Comparison of ENCODE assay signal across 18 cellular contexts in the genomic region with DNA sequence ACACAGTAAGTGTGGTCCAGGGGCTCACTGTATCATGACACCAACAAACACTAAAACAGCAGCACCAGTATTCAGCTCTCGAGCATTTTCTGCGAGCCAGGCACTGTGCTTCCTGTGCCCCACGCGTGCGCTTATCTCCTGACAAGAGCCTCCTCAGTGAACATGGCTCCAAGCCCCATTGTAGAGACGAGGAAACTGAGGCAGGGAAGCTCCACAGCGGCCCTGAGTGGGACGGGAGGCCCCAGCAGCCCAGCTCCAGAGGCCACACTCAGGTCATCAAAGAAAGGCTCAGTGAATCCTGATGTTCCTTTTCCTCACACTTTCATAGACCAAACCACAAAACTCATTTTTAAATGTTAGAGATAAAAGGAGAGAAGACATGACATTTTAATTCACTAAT.
DNase-seq lines count a peak whose midpoint lies in the region; ATAC-seq and TF ChIP-seq lines count a peak whose summit lies in the region.
"Had no signal": no experiment of that assay in that cellular context is flagged by ENCODE, and none has a peak within 500 bp of the region (broad histone marks: within the 10 kb centered on the region; RNA-seq: fewer than 3 reads in every experiment).

No MANE protein-coding gene starts in this region.

- H3K9me1 ChIP-seq in IMR-90 (ENCODE audit: insufficient read depth, low read length): no peaks in the 10 kb centered on the region

- no TSS peak for BruUV-seq in IMR-90 (replicated peaks; lab: Mats Ljungman, UMichigan)

- H3K27me3 ChIP-seq in IMR-90 (ENCODE audit: control insufficient read depth, insufficient read depth, low read length) (peaks cover 42% of the 10 kb centered on the region), upper lobe of right lung (no peaks in the 10 kb centered on the region), transverse colon (no peaks in the 10 kb centered on the region)
- H3K27me3 ChIP-seq: BLaER1 treated with 17β-estradiol and CSF1 and Interleukin-3, amounts not matched to agents 10 nM and 100 nM had no signal

- POLR2A ChIA-PET in IMR-90 (lab: Charles Lee; ENCODE audit: unreplicated experiment): no interaction called here

- DNase-seq in activated effector memory CD4-positive, alpha-beta T cell treated with anti-CD3 and anti-CD28 coated beads, Interleukin-2, amount 50 U/mL, for 16 hours: peak; percentile 19
- no peak for DNase-seq in activated effector memory CD4-positive, alpha-beta T cell treated with Interleukin-2 at 50 U/mL for 16 hours
- DNase-seq in IMR-90 (no peak), neural crest cell (ENCODE audit: low read depth, low spot score) (no peak), upper lobe of right lung (peak; percentile 44), transverse colon (no peak)
- no peak for DNase-seq in activated T-cell treated with anti-CD3 and anti-CD28 coated beads, Interleukin-2, amount 50 U/mL, for 4 hours
- DNase-seq: Caco-2; CD4-positive, alpha-beta memory T cell; DMS153; DND-41; H7; HCEC 1CT had no signal

- TF ChIP-seq POLR2A in IMR-90 (IDR thresholded peaks at IDR 0.05; ENCODE audit: low read depth, low read length) (no peak), transverse colon (IDR thresholded peaks at IDR 0.05) (no peak)

- H2BK5ac ChIP-seq in IMR-90 (ENCODE audit: low read depth, low read length, poor library complexity, severe bottlenecking): no peak overlapping the region

- in situ Hi-C loops in IMR-90 (cut with MboI; ENCODE audit: low sequenced_read_pairs) (no loop called here), transverse colon (cut with MboI; ENCODE audit: low pct_ligation_motif_present in 1 of 4, low pct_unique_long_range_greater_than_20kb in 1 of 4, low sequenced_read_pairs in 3 of 4) (no loop called here)

- no peak overlapping the region for H3K4ac ChIP-seq in IMR-90 (ENCODE audit: low read depth, low read length)

- no peak overlapping the region for H3K4me3 Mint-ChIP-seq in neural crest cell
- H3K4me3 Mint-ChIP-seq in activated T-cell treated with anti-CD3 and anti-CD28 coated beads, Interleukin-2, amount 50 U/mL, for 4 hours: no peak overlapping the region
- H3K4me3 Mint-ChIP-seq: B cell; CD4-positive, alpha-beta memory T cell; GM23338 had no signal

- H3K4me1 ChIP-seq in IMR-90 (ENCODE audit: control insufficient read depth, insufficient read depth, low read length) (no peaks in the 10 kb centered on the region), upper lobe of right lung (no peaks in the 10 kb centered on the region), transverse colon (no peaks in the 10 kb centered on the region)

- no peak overlapping the region for H4K5ac ChIP-seq in IMR-90 (ENCODE audit: low read depth, low read length)

- WGBS in IMR-90 (ENCODE audit: extremely low coverage in 2 of 2, insufficient read length in 1 of 2), 2 experiments: 69% methylated on average over 5 of the region's 8 CpGs; no CpG with 5 or more reads in 1 of the 2 experiments
- WGBS in transverse colon (ENCODE audit: low coverage in 1 of 2), 2 donors: 77% methylated on average over 8 of the region's 8 CpGs; no CpG with 5 or more reads in 1 of the 2 donors

- no peak for TF ChIP-seq RAD21 in IMR-90 (IDR thresholded peaks at IDR 0.05; ENCODE audit: low read length)

- H4K91ac ChIP-seq in IMR-90 (ENCODE audit: insufficient read depth, low read depth, low read length): no peak overlapping the region

- H2BK120ac ChIP-seq in IMR-90 (ENCODE audit: low read depth, low read length): no peak overlapping the region

- H3K36me3 Mint-ChIP-seq in neural crest cell (ENCODE audit: low read depth): no peaks in the 10 kb centered on the region
- no peaks in the 10 kb centered on the region for H3K36me3 Mint-ChIP-seq in activated T-cell treated with anti-CD3 and anti-CD28 coated beads, Interleukin-2, amount 50 U/mL, for 4 hours (ENCODE audit: insufficient read depth)
- H3K36me3 Mint-ChIP-seq: CD4-positive, alpha-beta memory T cell had no signal

- H3K14ac ChIP-seq in IMR-90 (replicated peaks; ENCODE audit: low read depth, low read length): no peak overlapping the region

- H3K9me3 ChIP-seq in IMR-90 (ENCODE audit: control insufficient read depth, insufficient read depth, low read length) (no peaks in the 10 kb centered on the region), upper lobe of right lung (no peaks in the 10 kb centered on the region), transverse colon (no peaks in the 10 kb centered on the region)
- H3K9me3 ChIP-seq: BLaER1 treated with 17β-estradiol and CSF1 and Interleukin-3, amounts not matched to agents 10 nM and 100 nM; Caco-2 had no signal

- H3K27me3 Mint-ChIP-seq in neural crest cell (ENCODE audit: low read depth): peaks cover 2% of the 10 kb centered on the region
- H3K27me3 Mint-ChIP-seq in activated T-cell treated with anti-CD3 and anti-CD28 coated beads, Interleukin-2, amount 50 U/mL, for 4 hours (ENCODE audit: low read depth): no peaks in the 10 kb centered on the region

- no peak overlapping the region for H3K23ac ChIP-seq in IMR-90 (ENCODE audit: low read depth, low read length)

- TF ChIP-seq CTCF in IMR-90 (conservative IDR thresholded peaks at IDR 0.05; ENCODE audit: low read depth, low read length): no peak
- no peak for TF ChIP-seq CTCF in neural crest cell (conservative IDR thresholded peaks at IDR 0.05)
- TF ChIP-seq CTCF in upper lobe of right lung (IDR thresholded peaks at IDR 0.05): no peak
- TF ChIP-seq CTCF in transverse colon (IDR thresholded peaks at IDR 0.05): no peak

- H3K27ac ChIP-seq in IMR-90 (ENCODE audit: insufficient read depth, low read length) (no peak overlapping the region), upper lobe of right lung (no peak overlapping the region), transverse colon (no peak overlapping the region)
- H3K27ac ChIP-seq: 22Rv1; BLaER1 treated with 17β-estradiol and CSF1 and Interleukin-3, amounts not matched to agents 10 nM and 100 nM had no signal

- H3K4me2 ChIP-seq in IMR-90 (ENCODE audit: low read depth, low read length): no peak overlapping the region
- H3K4me2 ChIP-seq: GM23338 had no signal

- H3K27ac Mint-ChIP-seq in neural crest cell (ENCODE audit: unreplicated experiment): peak overlapping the region; percentile 59
- H3K27ac Mint-ChIP-seq: B cell; CD4-positive, alpha-beta memory T cell; GM23338 had no signal

- H2BK15ac ChIP-seq in IMR-90 (ENCODE audit: low read depth, low read length): no peak overlapping the region

- no peak overlapping the region for H4K8ac ChIP-seq in IMR-90 (ENCODE audit: low read depth in 2 of 2, low read length in 2 of 2)

- H2AFZ ChIP-seq in IMR-90 (replicated peaks; ENCODE audit: low read length, poor library complexity): peak overlapping the region; percentile 43
- H2AFZ ChIP-seq: GM23338 had no signal

- no peak overlapping the region for H3K56ac ChIP-seq in IMR-90 (ENCODE audit: extremely low read depth, insufficient read depth, low read length)

- H3K18ac ChIP-seq in IMR-90 (ENCODE audit: low read depth, low read length): no peak overlapping the region

- dilution Hi-C loops in IMR-90 (cut with HindIII; ENCODE audit: low sequenced_read_pairs, unreplicated experiment): no loop called here

- no peak for TF ChIP-seq EP300 in transverse colon (IDR thresholded peaks at IDR 0.05; ENCODE audit: low read depth)

- H3K9ac ChIP-seq in IMR-90 (ENCODE audit: low read depth, low read length): no peak overlapping the region
- H3K9ac ChIP-seq: BLaER1 treated with 17β-estradiol and CSF1 and Interleukin-3, amounts not matched to agents 10 nM and 100 nM had no signal

- no peaks in the 10 kb centered on the region for H4K20me1 ChIP-seq in IMR-90 (ENCODE audit: insufficient read depth, low read length)

- H3K9me3 Mint-ChIP-seq in neural crest cell: no peaks in the 10 kb centered on the region
- no peaks in the 10 kb centered on the region for H3K9me3 Mint-ChIP-seq in activated T-cell treated with anti-CD3 and anti-CD28 coated beads, Interleukin-2, amount 50 U/mL, for 4 hours
- H3K9me3 Mint-ChIP-seq: CD4-positive, alpha-beta memory T cell; GM23338 had no signal

- no peaks in the 10 kb centered on the region for H3K36me3 ChIP-seq in IMR-90 (ENCODE audit: control insufficient read depth, insufficient read depth, low read length)
- no peaks in the 10 kb centered on the region for H3K36me3 ChIP-seq in upper lobe of right lung
- H3K36me3 ChIP-seq in transverse colon: no peaks in the 10 kb centered on the region
- H3K36me3 ChIP-seq: BLaER1 treated with 17β-estradiol and CSF1 and Interleukin-3, amounts not matched to agents 10 nM and 100 nM had no signal

- no peak for ATAC-seq in IMR-90 (ENCODE audit: low read depth)
- ATAC-seq in upper lobe of right lung: no peak
- no peak for ATAC-seq in activated T-cell treated with anti-CD3 and anti-CD28 coated beads, Interleukin-2, amount 50 U/mL, for 4 hours
- ATAC-seq in GM18873 (IDR thresholded peaks at IDR 0.05; ENCODE audit: low FRiP score, unreplicated experiment): no peak
- ATAC-seq: GM23338 had no signal

- H3K79me1 ChIP-seq in IMR-90 (ENCODE audit: low read depth in 1 of 2, low read length in 2 of 2): no peaks in the 10 kb centered on the region

- H3K4me1 Mint-ChIP-seq in neural crest cell: no peaks in the 10 kb centered on the region
- no peaks in the 10 kb centered on the region for H3K4me1 Mint-ChIP-seq in activated T-cell treated with anti-CD3 and anti-CD28 coated beads, Interleukin-2, amount 50 U/mL, for 4 hours (ENCODE audit: low read depth)
- H3K4me1 Mint-ChIP-seq: B cell; CD4-positive, alpha-beta memory T cell had no signal

- H2AK9ac ChIP-seq in IMR-90 (replicated peaks; ENCODE audit: low read depth, low read length, poor library complexity): no peak overlapping the region

- CTCF ChIA-PET in IMR-90 (lab: Yijun Ruan, JAX): no interaction called here

- intact Hi-C loops in IMR-90 (cut with micrococcal nuclease): no loop called here
- intact Hi-C loops in upper lobe of right lung (cut with DNase I): no loop called here
- intact Hi-C loops in transverse colon (cut with DNase I; ENCODE audit: low total_unique reads): no loop called here

- H2AK5ac ChIP-seq in IMR-90 (ENCODE audit: low read depth, low read length): no peak overlapping the region

- H3K4me3 ChIP-seq in IMR-90 (ENCODE audit: insufficient read depth, low read depth, low read length) (no peak overlapping the region), upper lobe of right lung (no peak overlapping the region), transverse colon (no peak overlapping the region)
- H3K4me3 ChIP-seq: BLaER1 treated with 17β-estradiol and CSF1 and Interleukin-3, amounts not matched to agents 10 nM and 100 nM; GM23338 had no signal

- no peak overlapping the region for H2BK20ac ChIP-seq in IMR-90 (ENCODE audit: low read depth, low read length)

TF ChIP-seq in IMR-90, 13 proteins besides CTCF, POLR2A, EP300 and RAD21:
- TF ChIP-seq FOS (IDR thresholded peaks at IDR 0.05; ENCODE audit: low read depth, low read length): no peak

Comparison
In these comparisons a context has a peak if more than half of its experiments do, and no peak if none do; other contexts are left out.
1. DNase-seq: peak in activated effector memory CD4-positive, alpha-beta T cell treated with anti-CD3 and anti-CD28 coated beads, Interleukin-2, amount 50 U/mL, for 16 hours (single experiment) and upper lobe of right lung (single experiment); none in activated effector memory CD4-positive, alpha-beta T cell treated with Interleukin-2 at 50 U/mL for 16 hours (single experiment), IMR-90 (single experiment), neural crest cell (single experiment), transverse colon (single experiment) and activated T-cell treated with anti-CD3 and anti-CD28 coated beads, Interleukin-2, amount 50 U/mL, for 4 hours (single experiment).